In the genomic region with DNA sequence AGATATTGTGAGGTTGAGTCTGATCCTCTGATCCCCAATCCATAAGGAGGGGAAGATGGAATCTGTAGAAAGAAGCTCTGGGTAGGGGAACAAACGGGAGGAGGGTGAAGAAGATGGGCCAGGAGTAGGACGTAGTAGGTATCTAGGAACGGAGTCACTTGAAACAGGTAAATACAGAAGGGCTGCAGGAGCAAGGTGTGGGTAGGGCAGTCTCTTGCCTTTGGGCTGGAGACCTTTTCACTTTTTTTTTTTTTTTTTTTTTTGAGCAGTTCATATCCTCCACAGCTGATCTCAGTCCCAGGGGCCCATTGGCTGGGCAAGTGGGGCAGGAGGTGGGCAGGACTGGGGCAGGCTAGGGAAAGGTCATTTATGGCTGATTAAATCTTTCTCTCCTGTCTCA, we compare ENCODE assay signal across 11 cellular contexts. TPM values are rescaled to one million over a fixed set of nuclear protein-coding genes. Genes with fewer than 3 reads are reported as not detected.
DNase-seq lines count a peak whose midpoint lies in the region; ATAC-seq and TF ChIP-seq lines count a peak whose summit lies in the region.
"Had no signal": no experiment of that assay in that cellular context is flagged by ENCODE, and none has a peak within 500 bp of the region (broad histone marks: within the 10 kb centered on the region; RNA-seq: fewer than 3 reads in every experiment).

No MANE protein-coding gene starts in this region.

- no peaks in the 10 kb centered on the region for H3K27me3 Mint-ChIP-seq in activated T-cell treated with anti-CD3 and anti-CD28 coated beads, Interleukin-2, amount 50 U/mL, for 24 hours
- no peaks in the 10 kb centered on the region for H3K27me3 Mint-ChIP-seq in activated CD4-positive, alpha-beta memory T cell treated with anti-CD3 and anti-CD28 coated beads for 36 hours

- TF ChIP-seq CTCF in hepatocyte (IDR thresholded peaks at IDR 0.05; ENCODE audit: poor library complexity) = no peak
- TF ChIP-seq CTCF in stomach (IDR thresholded peaks at IDR 0.05) = no peak

- peak overlapping the region; percentile 100 for H3K27ac Mint-ChIP-seq in activated T-cell treated with anti-CD3 and anti-CD28 coated beads, Interleukin-2, amount 50 U/mL, for 24 hours
- H3K27ac Mint-ChIP-seq in activated CD4-positive, alpha-beta memory T cell treated with anti-CD3 and anti-CD28 coated beads for 36 hours = no peak overlapping the region

- no peak for TF ChIP-seq EP300 in stomach (IDR thresholded peaks at IDR 0.05)

- 87% methylated on average over 3 of the region's 3 CpGs for WGBS in hepatocyte (ENCODE audit: low lambda C conversion rate, missing lambda C conversion rate)
- WGBS in stomach, 5 donors = 55 to 70% (median 65%) methylated on average over 3 of the region's 3 CpGs

- CTCF ChIA-PET in activated CD4-positive, alpha-beta memory T cell treated with anti-CD3 and anti-CD28 coated beads for 36 hours (lab: Charles Lee) = interaction anchor here (0.5 to 1.2 kb wide), 3 partner anchors 41 to 710 kb away, joined by 3 to 4 read pairs (median 3); partner anchors contain the start of gene DMAC2

- no peaks in the 10 kb centered on the region for H3K9me3 Mint-ChIP-seq in activated T-cell treated with anti-CD3 and anti-CD28 coated beads, Interleukin-2, amount 50 U/mL, for 24 hours
- no peaks in the 10 kb centered on the region for H3K9me3 Mint-ChIP-seq in activated CD4-positive, alpha-beta memory T cell treated with anti-CD3 and anti-CD28 coated beads for 36 hours

- H3K36me3 ChIP-seq in hepatocyte (replicated peaks; ENCODE audit: insufficient read depth, low read depth) = no peaks in the 10 kb centered on the region
- H3K36me3 ChIP-seq in stomach = peaks cover 0 to 32% (median 17%) of the 10 kb centered on the region in 4 donors
- H3K36me3 ChIP-seq: adrenal gland had no signal

- H3K36me3 Mint-ChIP-seq in activated T-cell treated with anti-CD3 and anti-CD28 coated beads, Interleukin-2, amount 50 U/mL, for 24 hours (ENCODE audit: low read depth) = peaks cover 39% of the 10 kb centered on the region
- H3K36me3 Mint-ChIP-seq in activated CD4-positive, alpha-beta memory T cell treated with anti-CD3 and anti-CD28 coated beads for 36 hours = peaks cover 2% of the 10 kb centered on the region

- ATAC-seq in HG02973 (IDR thresholded peaks at IDR 0.05; ENCODE audit: unreplicated experiment) (no peak), GM19463 (IDR thresholded peaks at IDR 0.05; ENCODE audit: unreplicated experiment) (no peak)

- no peaks in the 10 kb centered on the region for H3K9me2 ChIP-seq in hepatocyte (replicated peaks; ENCODE audit: insufficient read depth)

- DNase-seq in activated T-cell treated with anti-CD3 and anti-CD28 coated beads, Interleukin-2, amount 50 U/mL, for 24 hours = no peak
- no peak for DNase-seq in activated T-cell treated with anti-CD3 and anti-CD28 coated beads, Interleukin-2, amount 50 U/mL, for 1 hour
- no peak for DNase-seq in activated CD4-positive, alpha-beta memory T cell treated with anti-CD3 and anti-CD28 coated beads for 36 hours
- no peak for DNase-seq in hepatocyte (ENCODE audit: low spot score)
- no peak for DNase-seq in stomach
- no peak for DNase-seq in NOMO-1 treated with dmso at 0.1 percent for 144 hours (lab: John Stamatoyannopoulos, UW; ENCODE audit: unreplicated experiment)
- DNase-seq: adrenal gland, NCI-H1092, Right ventricle myocardium superior had no signal

- no peaks in the 10 kb centered on the region for H4K20me1 ChIP-seq in hepatocyte (ENCODE audit: insufficient read depth, poor library complexity, severe bottlenecking)

- H3K27me3 ChIP-seq in hepatocyte (no peaks in the 10 kb centered on the region), stomach (no peaks in the 10 kb centered on the region)
- H3K27me3 ChIP-seq: adrenal gland had no signal

- H3K9me3 ChIP-seq in hepatocyte (ENCODE audit: low read depth) (no peaks in the 10 kb centered on the region), stomach (no peaks in the 10 kb centered on the region)
- H3K9me3 ChIP-seq: adrenal gland had no signal

- POLR2A ChIA-PET in activated CD4-positive, alpha-beta memory T cell treated with anti-CD3 and anti-CD28 coated beads for 36 hours (lab: Charles Lee) = interaction anchor here (0.6 kb wide), 1 partner anchor 42 kb away, joined by 4 read pairs; no protein-coding TSS in a partner anchor

- peaks cover 46% of the 10 kb centered on the region for H3K4me1 Mint-ChIP-seq in activated T-cell treated with anti-CD3 and anti-CD28 coated beads, Interleukin-2, amount 50 U/mL, for 24 hours (ENCODE audit: low read depth)
- H3K4me1 Mint-ChIP-seq in activated CD4-positive, alpha-beta memory T cell treated with anti-CD3 and anti-CD28 coated beads for 36 hours (ENCODE audit: low read depth) = peaks cover 41% of the 10 kb centered on the region

- peaks cover 31% of the 10 kb centered on the region for H3K79me2 ChIP-seq in hepatocyte

- H3K27ac ChIP-seq in hepatocyte (no peak overlapping the region), stomach (no peak overlapping the region)

- H3K4me1 ChIP-seq in hepatocyte (ENCODE audit: insufficient read depth) = peaks cover 3% of the 10 kb centered on the region
- H3K4me1 ChIP-seq in stomach = peaks cover 10 to 56% (median 42%) of the 10 kb centered on the region in 4 donors

- H3K4me2 ChIP-seq in hepatocyte = peak overlapping the region; percentile 94

- H3K4me3 ChIP-seq in hepatocyte (no peak overlapping the region), stomach (peak overlapping the region in 3 of 4 donors; percentile 68 to 92 (median 81))

- no peak overlapping the region for H2AFZ ChIP-seq in hepatocyte

- intact Hi-C loops in activated CD4-positive, alpha-beta memory T cell treated with anti-CD3 and anti-CD28 coated beads for 36 hours (cut with micrococcal nuclease) = no loop called here
- intact Hi-C loops in stomach (cut with DNase I; ENCODE audit: low total_unique reads) = no loop called here

- no peak for TF ChIP-seq POLR2A in stomach (IDR thresholded peaks at IDR 0.05)

- peak overlapping the region; percentile 99 for H3K4me3 Mint-ChIP-seq in activated T-cell treated with anti-CD3 and anti-CD28 coated beads, Interleukin-2, amount 50 U/mL, for 24 hours
- peak overlapping the region; percentile 96 for H3K4me3 Mint-ChIP-seq in activated CD4-positive, alpha-beta memory T cell treated with anti-CD3 and anti-CD28 coated beads for 36 hours

RNA-seq across cellular contexts. Expression of gene BCKDHA, which starts 1.5 kb away (rescaled TPM):
- 10 to 100 TPM; 17.4 to 23.2 TPM for total RNA-seq in activated CD4-positive, alpha-beta memory T cell treated with anti-CD3 and anti-CD28 coated beads for 36 hours
- total RNA-seq in hepatocyte (28.1 and 30.3 TPM in 2 replicates), stomach (10 to 100 TPM in 4 of 5 donors, 1 to 10 TPM in 1; 1.8 to 55.4 (median 23.0) TPM)
- polyA plus RNA-seq in hepatocyte (30.3 and 39.6 TPM in 2 replicates), stomach (10 to 100 TPM; 48.7 to 80.6 (median 50.9) TPM)

RNA-seq across cellular contexts. Expression of gene EXOSC5, which starts 1.9 kb away (rescaled TPM):
- 10 to 100 TPM; 43.0 to 45.5 TPM for total RNA-seq in activated CD4-positive, alpha-beta memory T cell treated with anti-CD3 and anti-CD28 coated beads for 36 hours
- total RNA-seq in hepatocyte (7.4 and 13.7 TPM in 2 replicates), stomach (100 to 1,000 TPM in 1 of 5 donors, 10 to 100 TPM in 3, 1 to 10 TPM in 1; 4.8 to 131 (median 18.7) TPM)
- polyA plus RNA-seq in hepatocyte (21.2 and 22.4 TPM in 2 replicates), stomach (10 to 100 TPM; 21.8 to 48.0 (median 26.0) TPM)

RNA-seq across cellular contexts. Expression of gene TMEM91, which starts 22.8 kb away (rescaled TPM):
- 1 to 10 TPM; 4.5 to 4.6 TPM for total RNA-seq in activated CD4-positive, alpha-beta memory T cell treated with anti-CD3 and anti-CD28 coated beads for 36 hours
- total RNA-seq in hepatocyte (23.6 and 27.5 TPM in 2 replicates), stomach (10 to 100 TPM in 2 of 5 donors, 1 to 10 TPM in 3; 2.3 to 76.3 (median 8.2) TPM)
- polyA plus RNA-seq in hepatocyte (51.8 and 55.7 TPM in 2 replicates), stomach (10 to 100 TPM; 14.8 to 33.9 (median 22.4) TPM)

RNA-seq across cellular contexts. Expression of gene B3GNT8, which starts 28.1 kb away (rescaled TPM):
- total RNA-seq in activated CD4-positive, alpha-beta memory T cell treated with anti-CD3 and anti-CD28 coated beads for 36 hours = under 1 TPM; 0.55 to 0.68 TPM
- total RNA-seq in hepatocyte = 5.3 and 9.2 TPM in 2 replicates
- polyA plus RNA-seq in hepatocyte = 14.6 and 17.7 TPM in 2 replicates
- 100 to 1,000 TPM in 1 of 5 donors, 1 to 10 TPM in 1, under 1 TPM in 1, not detected in 2; 0.92 to 158 (median 1.7) TPM for total RNA-seq in stomach
- polyA plus RNA-seq in stomach = 1 to 10 TPM; 4.6 to 9.9 (median 6.1) TPM

RNA-seq across cellular contexts. Expression of gene B9D2, which starts 35.1 kb away (rescaled TPM):
- total RNA-seq in activated CD4-positive, alpha-beta memory T cell treated with anti-CD3 and anti-CD28 coated beads for 36 hours = 1 to 10 TPM; 4.7 to 5.1 TPM
- total RNA-seq in hepatocyte = 5.3 and 6.0 TPM in 2 replicates
- 9.6 and 13.2 TPM in 2 replicates for polyA plus RNA-seq in hepatocyte
- 10 to 100 TPM in 1 of 5 donors, 1 to 10 TPM in 2, under 1 TPM in 1, not detected in 1; 0.58 to 20.3 (median 5.3) TPM for total RNA-seq in stomach
- 10 to 100 TPM in 2 of 3 donors, 1 to 10 TPM in 1; 9.2 to 17.4 (median 10.7) TPM for polyA plus RNA-seq in stomach
